In genomic region chr12:82725741-82726140, GRCh38 we compare ENCODE assay signal across 24 cellular contexts.
"Had no signal": no experiment of that assay in that cellular context is flagged by ENCODE, and none has a peak within 500 bp of the region (broad histone marks: within the 10 kb centered on the region; RNA-seq: fewer than 3 reads in every experiment).

No MANE protein-coding gene starts in this region.

- H3K27ac Mint-ChIP-seq: dendritic cell treated with granulocyte-macrophage colony-stimulating factor and Interleukin-4, amounts not matched to agents 40 ng/mL and 50 ng/mL, for 4 days; effector memory CD8-positive, alpha-beta T cell had no signal

- DNase-seq: colonic mucosa; cortex of kidney; dermis blood vessel endothelial cell; dorsolateral prefrontal cortex; effector CD4-positive, alpha-beta T cell; effector CD8-positive, alpha-beta T cell; effector memory CD4-positive, alpha-beta T cell; effector memory CD8-positive, alpha-beta T cell; erythroblast; esophagus squamous epithelium; foreskin fibroblast; foreskin keratinocyte; foreskin melanocyte; gastrocnemius medialis; glutamatergic neuron; head of caudate nucleus; heart left ventricle; heart right ventricle had no signal

- H3K4me1 ChIP-seq: colonic mucosa, esophagus muscularis mucosa, esophagus squamous epithelium, foreskin keratinocyte, gastrocnemius medialis, gastroesophageal sphincter, heart left ventricle, heart right ventricle had no signal

- H3K27me3 ChIP-seq: colonic mucosa, dorsolateral prefrontal cortex, esophagus muscularis mucosa, esophagus squamous epithelium, foreskin keratinocyte, gastrocnemius medialis, gastroesophageal sphincter, heart left ventricle, heart right ventricle had no signal

- H3K27me3 Mint-ChIP-seq: dendritic cell treated with granulocyte-macrophage colony-stimulating factor and Interleukin-4, amounts not matched to agents 40 ng/mL and 50 ng/mL, for 4 days; effector memory CD8-positive, alpha-beta T cell had no signal

- H3K4me3 ChIP-seq: colonic mucosa, coronary artery, dorsolateral prefrontal cortex, esophagus muscularis mucosa, esophagus squamous epithelium, gastrocnemius medialis, gastroesophageal sphincter, heart left ventricle, heart right ventricle had no signal

- H3K36me3 ChIP-seq: colonic mucosa, gastrocnemius medialis, gastroesophageal sphincter, heart left ventricle had no signal

- H3K4me3 Mint-ChIP-seq: dendritic cell treated with granulocyte-macrophage colony-stimulating factor and Interleukin-4, amounts not matched to agents 40 ng/mL and 50 ng/mL, for 4 days; effector memory CD8-positive, alpha-beta T cell had no signal

- H3K27ac ChIP-seq: colonic mucosa, coronary artery, dorsolateral prefrontal cortex, epithelial cell of prostate, esophagus muscularis mucosa, esophagus squamous epithelium, foreskin keratinocyte, gastrocnemius medialis, gastroesophageal sphincter, heart left ventricle, heart right ventricle had no signal

- ATAC-seq: effector memory CD8-positive, alpha-beta T cell; esophagus mucosa; foreskin keratinocyte; gastrocnemius medialis; gastroesophageal sphincter; heart left ventricle; heart right ventricle had no signal

- H3K9me3 ChIP-seq: colonic mucosa, esophagus muscularis mucosa, gastrocnemius medialis, gastroesophageal sphincter, heart left ventricle, heart right ventricle had no signal

- H3K9me3 Mint-ChIP-seq: effector memory CD8-positive, alpha-beta T cell had no signal
